26 cellular contexts compared by ENCODE assay signal in the genomic region with DNA sequence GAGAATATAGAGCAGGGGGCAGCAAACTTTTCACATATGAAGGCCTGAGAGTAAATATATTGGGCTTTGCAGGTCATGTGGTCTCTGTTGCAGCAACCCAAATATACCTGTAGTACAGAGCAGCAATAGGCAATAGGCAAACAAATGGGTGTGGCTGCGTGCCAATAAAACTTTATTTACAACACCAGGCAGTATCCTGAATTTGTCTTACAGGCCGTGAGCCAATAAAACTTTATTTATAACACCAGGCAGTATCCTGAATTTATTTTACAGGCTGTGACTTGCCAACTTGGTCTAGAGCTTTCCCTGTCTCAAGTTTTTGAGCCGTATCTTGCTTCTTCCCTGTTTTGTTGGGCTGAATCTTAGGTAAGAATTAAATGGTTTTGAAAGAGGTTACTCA.
"Had no signal": no experiment of that assay in that cellular context is flagged by ENCODE, and none has a peak within 500 bp of the region (broad histone marks: within the 10 kb centered on the region; RNA-seq: fewer than 3 reads in every experiment).

No MANE protein-coding gene starts in this region.

- H3K36me3 ChIP-seq: colonic mucosa, esophagus squamous epithelium, gastrocnemius medialis, heart right ventricle, left lung, lower lobe of right lung had no signal

- H3K27ac ChIP-seq: colonic mucosa, epithelial cell of prostate, esophagus squamous epithelium, gastrocnemius medialis, heart right ventricle, left lung, lower lobe of right lung had no signal

- H3K27ac Mint-ChIP-seq: dendritic cell treated with granulocyte-macrophage colony-stimulating factor and Interleukin-4, amounts not matched to agents 40 ng/mL and 50 ng/mL, for 4 days; mesothelial cell of epicardium; naive B cell had no signal

- H3K4me3 Mint-ChIP-seq: dendritic cell treated with granulocyte-macrophage colony-stimulating factor and Interleukin-4, amounts not matched to agents 40 ng/mL and 50 ng/mL, for 4 days; mesothelial cell of epicardium; naive B cell had no signal

- FAIRE-seq: endothelial cell of umbilical vein, islet of Langerhans, keratinocyte had no signal

- H3K4me1 ChIP-seq: colonic mucosa, esophagus squamous epithelium, gastrocnemius medialis, heart right ventricle, left lung, lower lobe of right lung had no signal

- H3K9me3 ChIP-seq: colonic mucosa, esophagus squamous epithelium, gastrocnemius medialis, left lung, lower lobe of right lung, mucosa of descending colon had no signal

- H3K27me3 ChIP-seq: colonic mucosa, esophagus squamous epithelium, left lung had no signal

- H3K36me3 Mint-ChIP-seq: naive B cell had no signal

- H3K4me1 Mint-ChIP-seq: naive B cell had no signal

- H3K9me3 Mint-ChIP-seq: dendritic cell treated with granulocyte-macrophage colony-stimulating factor and Interleukin-4, amounts not matched to agents 40 ng/mL and 50 ng/mL, for 4 days had no signal

- H3K27me3 Mint-ChIP-seq: dendritic cell treated with granulocyte-macrophage colony-stimulating factor and Interleukin-4, amounts not matched to agents 40 ng/mL and 50 ng/mL, for 4 days; naive B cell had no signal

- H3K4me3 ChIP-seq: colonic mucosa, esophagus squamous epithelium, gastrocnemius medialis, heart right ventricle, left lung, lower lobe of right lung, mucosa of descending colon had no signal

- ATAC-seq: esophagus mucosa, gastrocnemius medialis, heart right ventricle, left cardiac atrium, left lung, left ventricle myocardium superior, lower lobe of right lung, mucosa of descending colon had no signal

- DNase-seq: colonic mucosa; cortex of kidney; effector memory CD4-positive, alpha-beta T cell; erythroblast; esophagus squamous epithelium; foreskin fibroblast; foreskin melanocyte; gastrocnemius medialis; glutamatergic neuron; head of caudate nucleus; heart right ventricle; hippocampal formation; left cardiac atrium; left lung; left ventricle myocardium superior; lower lobe of right lung; mesenchymal stem cell; mucosa of descending colon; naive B cell had no signal
